19 cellular contexts compared by ENCODE assay signal in the genomic region with DNA sequence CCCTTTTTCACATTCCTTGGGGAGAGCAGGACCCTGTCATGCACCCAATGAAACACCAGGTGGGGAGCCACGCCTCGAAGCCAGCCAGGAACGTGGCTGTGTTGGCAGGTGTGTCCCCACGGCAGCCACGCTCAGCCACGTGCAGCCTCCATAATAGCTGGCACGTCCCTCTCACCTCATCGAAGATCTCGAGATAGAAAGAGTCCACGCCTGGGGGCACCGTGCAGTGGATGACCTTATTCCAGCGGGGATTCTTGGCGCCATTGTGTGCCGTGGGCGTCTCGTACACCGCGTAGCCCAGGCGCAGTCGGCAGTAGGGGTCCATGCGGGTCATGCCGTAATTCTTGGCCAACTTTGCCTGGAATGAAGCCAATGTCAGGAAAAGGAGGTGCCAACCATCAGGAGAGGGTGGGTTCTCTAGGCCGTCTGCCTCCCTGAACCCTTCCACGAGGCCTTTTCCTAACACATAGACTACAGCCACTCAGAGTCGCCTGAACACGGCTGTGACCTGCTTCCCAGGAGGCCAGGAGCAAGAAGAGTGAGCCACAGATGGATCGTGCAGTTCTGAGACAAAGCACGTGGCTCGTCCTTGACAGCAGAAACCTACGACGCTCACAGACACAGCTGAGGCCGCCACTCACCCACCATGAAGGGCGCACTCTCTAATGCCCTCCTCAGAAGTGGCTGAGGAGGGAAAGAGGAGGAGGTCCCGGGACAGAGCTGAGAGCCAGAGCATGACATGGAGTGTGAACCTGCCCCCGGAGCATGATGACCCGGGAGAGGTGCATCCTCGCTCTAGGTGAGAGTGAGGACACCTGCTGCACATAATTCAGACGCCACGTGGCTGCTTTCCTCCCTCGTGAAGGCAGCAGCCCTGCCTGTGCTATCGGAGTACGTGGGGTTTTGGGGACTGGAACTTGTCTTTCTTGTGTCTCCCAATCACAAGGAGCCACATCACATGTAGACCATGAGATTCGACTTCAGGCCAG.
"Had no signal": no experiment of that assay in that cellular context is flagged by ENCODE, and none has a peak within 500 bp of the region (broad histone marks: within the 10 kb centered on the region; RNA-seq: fewer than 3 reads in every experiment).

No MANE protein-coding gene starts in this region.

- H3K9me3 ChIP-seq: body of pancreas, neutrophil, pancreas, transverse colon, vagina had no signal

- H3K4me1 ChIP-seq: body of pancreas, pancreas, transverse colon had no signal

- H3K4me1 Mint-ChIP-seq: activated naive CD8-positive, alpha-beta T cell treated with anti-CD3 and anti-CD28 coated beads for 36 hours had no signal

- H3K4me3 ChIP-seq: body of pancreas, pancreas, transverse colon, vagina had no signal

- H3K27me3 Mint-ChIP-seq: activated naive CD8-positive, alpha-beta T cell treated with anti-CD3 and anti-CD28 coated beads for 36 hours; naive thymus-derived CD8-positive, alpha-beta T cell had no signal

- H3K27ac Mint-ChIP-seq: activated naive CD8-positive, alpha-beta T cell treated with anti-CD3 and anti-CD28 coated beads for 36 hours; activated T-cell treated with anti-CD3 and anti-CD28 coated beads, Interleukin-2, amount 50 U/mL, for 72 hours had no signal

- H3K9me3 Mint-ChIP-seq: activated naive CD8-positive, alpha-beta T cell treated with anti-CD3 and anti-CD28 coated beads for 36 hours; activated T-cell treated with anti-CD3 and anti-CD28 coated beads, Interleukin-2, amount 50 U/mL, for 72 hours; naive thymus-derived CD8-positive, alpha-beta T cell had no signal

- H3K27me3 ChIP-seq: body of pancreas, dorsolateral prefrontal cortex, neutrophil, pancreas, transverse colon, vagina had no signal

- ATAC-seq: activated CD4-positive, CD25-positive, alpha-beta regulatory T cell treated with anti-CD3 and anti-CD28 coated beads, Interleukin-2, amount 50 U/mL, for 24 hours; activated T-cell treated with anti-CD3 and anti-CD28 coated beads, Interleukin-2, amount 50 U/mL, for 72 hours; body of pancreas; naive thymus-derived CD8-positive, alpha-beta T cell; pancreas; stimulated activated naive CD8-positive, alpha-beta T cell treated with anti-CD3 and anti-CD28 coated beads, Interleukin-15, Interleukin-2, amounts not matched to agents 100 U/mL and 50 U/mL, for 24 hours had no signal

- DNase-seq: activated CD4-positive, alpha-beta T cell treated with anti-CD3 and anti-CD28 coated beads, Interleukin-2, amount 50 U/mL, for 1 hour; activated gamma-delta T cell treated with Interleukin-2 at 50 U/mL for 16 hours; activated naive CD8-positive, alpha-beta T cell treated with anti-CD3 and anti-CD28 coated beads for 36 hours; activated T-cell treated with anti-CD3 and anti-CD28 coated beads, Interleukin-2, amount 50 U/mL, for 72 hours; caudate nucleus; hippocampal formation; islet precursor cell; mesendoderm; stimulated activated CD4-positive, alpha-beta T cell treated with anti-CD3 and anti-CD28 coated beads, Interleukin-2, amount 100 ng/mL, for 24 hours; stimulated activated naive CD8-positive, alpha-beta T cell treated with anti-CD3 and anti-CD28 coated beads, Interleukin-15, Interleukin-2, amounts not matched to agents 100 U/mL and 50 U/mL, for 24 hours; T1000; transverse colon had no signal

- H3K27ac ChIP-seq: body of pancreas, neutrophil, pancreas, transverse colon, vagina had no signal

- H3K4me3 Mint-ChIP-seq: activated naive CD8-positive, alpha-beta T cell treated with anti-CD3 and anti-CD28 coated beads for 36 hours; activated T-cell treated with anti-CD3 and anti-CD28 coated beads, Interleukin-2, amount 50 U/mL, for 72 hours; naive thymus-derived CD8-positive, alpha-beta T cell had no signal
